Comparison of ENCODE assay signal across 13 cellular contexts in genomic region chr6:21264288-21264818, GRCh38.
A peak's percentile ranks its signal among the peaks of the same experiment; 100 is the strongest.
DNase-seq lines count a peak whose midpoint lies in the region; ATAC-seq and TF ChIP-seq lines count a peak whose summit lies in the region.
"Had no signal": no experiment of that assay in that cellular context is flagged by ENCODE, and none has a peak within 500 bp of the region (broad histone marks: within the 10 kb centered on the region; RNA-seq: fewer than 3 reads in every experiment).

No MANE protein-coding gene starts in this region.

- no peak overlapping the region for H3K9ac ChIP-seq in colonic mucosa (ENCODE audit: low read depth in 2 of 2, low read length in 2 of 2)

- H3K36me3 ChIP-seq in colonic mucosa, result no peaks in the 10 kb centered on the region
- H3K36me3 ChIP-seq: uterus had no signal

- no peaks in the 10 kb centered on the region for H3K9me3 Mint-ChIP-seq in HFFc6

- ATAC-seq in GM18511 (IDR thresholded peaks at IDR 0.05; ENCODE audit: unreplicated experiment), result peak; percentile 23
- peak; percentile 28 for ATAC-seq in HG02885 (IDR thresholded peaks at IDR 0.05; ENCODE audit: poor library complexity, unreplicated experiment)

- H3K27me3 ChIP-seq in colonic mucosa, result no peaks in the 10 kb centered on the region
- H3K27me3 ChIP-seq: uterus had no signal

- no peak overlapping the region for H3K27ac Mint-ChIP-seq in HFFc6

- intact Hi-C loops in colonic mucosa (cut with DNase I), result no loop called here

- H3K4me3 ChIP-seq in colonic mucosa, result no peak overlapping the region
- H3K4me3 ChIP-seq: uterus had no signal

- TF ChIP-seq CTCF in colonic mucosa (IDR thresholded peaks at IDR 0.05) (no peak), HFFc6 (IDR thresholded peaks at IDR 0.05) (no peak)

- no peak overlapping the region for H3K27ac ChIP-seq in colonic mucosa
- H3K27ac ChIP-seq: uterus had no signal

- H3K4me3 Mint-ChIP-seq in HFFc6, result no peak overlapping the region
- H3K4me3 Mint-ChIP-seq: T-helper 2 cell treated with Interferon-gamma antibody and Interleukin-4, amounts not matched to agents 5 μg/mL and 100 μg/mL, for 36 hours had no signal

- H3K4me1 ChIP-seq in colonic mucosa, result no peaks in the 10 kb centered on the region
- H3K4me1 ChIP-seq: uterus had no signal

- H3K27me3 Mint-ChIP-seq in HFFc6 (ENCODE audit: insufficient read depth), result peaks cover 6% of the 10 kb centered on the region

- no peaks in the 10 kb centered on the region; the same call in 1 of the 2 replicates for H3K36me3 Mint-ChIP-seq in HFFc6 (ENCODE audit: low read depth)

- H3K4me1 Mint-ChIP-seq in HFFc6 (ENCODE audit: low read depth), result peaks cover 29% of the 10 kb centered on the region

- H3K9me3 ChIP-seq in colonic mucosa, result no peaks in the 10 kb centered on the region
- H3K9me3 ChIP-seq: uterus had no signal

- DNase-seq in NCI-H2107 treated with DMSO at 0.1 percent for 48 hours (lab: John Stamatoyannopoulos, UW; ENCODE audit: unreplicated experiment) (peak; percentile 79), colonic mucosa (peak; percentile 20), HFFc6 (no peak), RPMI8226 (no peak), C1 segment of cervical spinal cord (lab: John Stamatoyannopoulos, UW) (no peak)
- DNase-seq in activated naive CD4-positive, alpha-beta T cell treated with anti-CD3 and anti-CD28 coated beads, Interleukin-2, amount 50 U/mL, for 16 hours, result no peak
- DNase-seq: activated effector memory CD4-positive, alpha-beta T cell treated with anti-CD3 and anti-CD28 coated beads, Interleukin-2, amount 50 U/mL, for 16 hours; Calu3; NCI-H1694; uterus had no signal

Comparison
In these comparisons a context has a peak if more than half of its experiments do, and no peak if none do; other contexts are left out.
1. DNase-seq: peak in NCI-H2107 treated with DMSO at 0.1 percent for 48 hours (single experiment) and colonic mucosa (single experiment); none in activated naive CD4-positive, alpha-beta T cell treated with anti-CD3 and anti-CD28 coated beads, Interleukin-2, amount 50 U/mL, for 16 hours (single experiment), HFFc6 (single experiment), RPMI8226 (single experiment) and C1 segment of cervical spinal cord (0 of 14).